Comparison of ENCODE assay signal across 1 cellular context in the genomic region with DNA sequence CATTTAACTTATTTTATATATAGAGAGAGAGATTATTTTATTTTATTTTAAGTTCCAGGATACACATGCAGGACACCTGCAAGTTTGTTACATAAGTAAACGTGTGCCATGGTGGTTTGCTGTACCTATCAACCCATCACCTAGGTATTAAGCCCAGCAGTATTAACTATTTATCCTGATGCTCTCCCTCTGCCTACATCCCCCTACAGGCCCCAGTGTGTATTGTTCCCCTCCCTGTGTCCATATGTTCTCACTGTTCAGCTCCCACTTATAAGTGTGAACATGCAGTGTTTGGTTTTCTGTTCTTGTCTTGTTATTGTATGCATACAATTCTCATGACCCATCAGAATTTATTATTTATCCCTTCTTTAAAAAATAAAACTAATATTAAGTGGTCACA.
TF ChIP-seq lines count a peak whose summit lies in the region.

No MANE protein-coding gene starts in this region.

TF ChIP-seq in H1, 55 proteins besides CTCF, POLR2A, EP300 and RAD21 (continued from another document):
- no peak for TF ChIP-seq HDAC2 (IDR thresholded peaks at IDR 0.05; ENCODE audit: borderline replicate concordance in 1 of 2, low read depth in 2 of 2, low read length in 2 of 2)
- TF ChIP-seq BCL11A (IDR thresholded peaks at IDR 0.05; ENCODE audit: low read depth in 2 of 2, low read length in 2 of 2), result no peak
- TF ChIP-seq SP4 (IDR thresholded peaks at IDR 0.05; ENCODE audit: low read length), result no peak
- no peak for TF ChIP-seq CBX5 (IDR thresholded peaks at IDR 0.05; ENCODE audit: low read depth, low read length)
- TF ChIP-seq KDM5A (IDR thresholded peaks at IDR 0.05; ENCODE audit: low read length), result no peak
- TF ChIP-seq KDM4A (IDR thresholded peaks at IDR 0.05; ENCODE audit: low read depth, low read length, severe bottlenecking), result no peak
- TF ChIP-seq TBP (IDR thresholded peaks at IDR 0.05; ENCODE audit: low read depth, low read length), result no peak
